In the genomic region with DNA sequence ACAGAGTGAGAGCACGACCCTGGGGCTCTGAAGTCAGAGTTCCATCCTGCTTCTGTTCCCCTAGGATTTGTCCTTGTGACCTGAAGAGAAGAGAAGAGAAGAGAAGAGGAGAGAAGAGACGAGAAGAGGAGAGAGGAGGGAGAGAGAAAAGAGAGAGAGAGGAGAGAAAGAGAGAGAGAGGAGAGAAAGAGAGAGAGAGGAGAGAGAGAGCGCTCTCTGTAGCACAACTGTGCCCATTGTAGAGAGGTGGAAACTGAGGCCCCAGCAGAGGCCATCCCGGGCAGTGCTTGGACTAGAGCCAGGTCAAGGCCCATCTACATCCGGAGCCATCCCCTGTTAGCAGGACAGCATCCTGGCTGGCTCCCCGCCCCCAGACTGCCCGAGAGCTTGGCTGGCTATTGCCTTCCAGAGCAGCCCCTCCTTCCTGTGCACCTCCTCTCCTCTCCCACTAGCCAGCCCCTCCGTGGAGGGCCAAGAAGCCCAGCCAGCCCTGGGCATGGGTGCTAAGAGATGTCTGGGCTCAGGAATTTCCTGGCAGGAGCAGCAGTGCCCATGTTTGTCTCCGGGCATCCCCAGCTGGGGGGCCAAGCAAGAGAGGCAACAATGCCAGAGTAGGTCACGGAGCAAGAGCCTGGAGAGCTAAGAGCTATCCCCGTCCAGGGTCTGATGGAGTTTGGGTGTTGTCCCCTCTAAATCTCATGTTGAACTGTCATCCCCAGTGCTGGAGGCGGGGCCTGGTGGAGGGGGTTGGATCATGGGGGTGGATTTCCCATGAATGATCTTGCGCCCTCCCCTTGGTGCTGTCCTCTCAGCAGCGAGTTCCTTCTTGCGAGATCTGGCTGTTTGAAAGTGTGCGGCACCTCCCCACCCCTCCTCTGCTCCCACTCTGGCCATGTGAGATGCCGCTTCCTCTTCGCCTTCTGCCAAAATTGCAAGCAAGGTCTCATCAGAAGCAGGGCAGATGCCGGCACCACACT, we compare ENCODE assay signal across 8 cellular contexts. TPM values are rescaled to one million over a fixed set of nuclear protein-coding genes. Genes with fewer than 3 reads are reported as not detected.
DNase-seq lines count a peak whose midpoint lies in the region; ATAC-seq and TF ChIP-seq lines count a peak whose summit lies in the region.

No MANE protein-coding gene starts in this region.

- no peak for TF ChIP-seq CTCF in CD4-positive, alpha-beta T cell (IDR thresholded peaks at IDR 0.05)

- no peak overlapping the region for H4K8ac ChIP-seq in neuronal stem cell (ENCODE audit: low read depth, low read length)

- peak; percentile 74 for ATAC-seq in CD4-positive, alpha-beta T cell (ENCODE audit: poor library complexity)
- ATAC-seq in GM19395 (IDR thresholded peaks at IDR 0.05; ENCODE audit: unreplicated experiment) (peak; percentile 65), HG03196 (IDR thresholded peaks at IDR 0.05; ENCODE audit: unreplicated experiment) (peak; percentile 52)

- H2BK12ac ChIP-seq in neuronal stem cell (ENCODE audit: low read length) = no peak overlapping the region

- POLR2A ChIA-PET in CD4-positive, alpha-beta T cell (lab: Charles Lee) = no interaction called here

- H3K27ac ChIP-seq in CD4-positive, alpha-beta T cell (ENCODE audit: low read depth, low read length) = no peak overlapping the region
- H3K27ac ChIP-seq in neuronal stem cell (replicated peaks; ENCODE audit: low read length) = no peak overlapping the region

- peak overlapping the region; percentile 38 for H3K18ac ChIP-seq in neuronal stem cell (ENCODE audit: low read length)

- H2BK120ac ChIP-seq in neuronal stem cell (ENCODE audit: low read depth, low read length) = no peak overlapping the region

- H3K4me2 ChIP-seq in neuronal stem cell (ENCODE audit: insufficient read depth, low read length, poor library complexity, severe bottlenecking) = no peak overlapping the region

- no peak overlapping the region for H3K27ac Mint-ChIP-seq in CD4-positive, alpha-beta T cell
- peak overlapping the region; percentile 57 for H3K27ac Mint-ChIP-seq in activated T-helper 1 cell treated with anti-CD3 and anti-CD28 coated beads, Interleukin-12 subunit alpha, Interleukin-12 subunit beta, Interleukin-2, Interleukin-4 antibody, amounts not matched to agents 30 ng/mL and 10 ng/mL and 1 ng/mL, durations not matched to agents 14 hours and 24 hours and 36 hours

- intact Hi-C loops in CD4-positive, alpha-beta T cell (cut with DNase I, micrococcal nuclease) = no loop called here
- intact Hi-C loops in activated T-helper 1 cell treated with anti-CD3 and anti-CD28 coated beads, Interleukin-12 subunit alpha, Interleukin-12 subunit beta, Interleukin-2, Interleukin-4 antibody, amounts not matched to agents 30 ng/mL and 10 ng/mL and 1 ng/mL, durations not matched to agents 14 hours and 24 hours and 36 hours (cut with micrococcal nuclease) = no loop called here

- no peak for DNase-seq in CD4-positive, alpha-beta T cell
- no peak for DNase-seq in activated T-helper 1 cell treated with anti-CD3 and anti-CD28 coated beads, Interleukin-12 subunit alpha, Interleukin-12 subunit beta, Interleukin-2, Interleukin-4 antibody, amounts not matched to agents 30 ng/mL and 10 ng/mL and 1 ng/mL, durations not matched to agents 14 hours and 24 hours and 36 hours (ENCODE audit: low spot score)
- DNase-seq in neuronal stem cell (ENCODE audit: low spot score) = no peak
- DNase-seq in GM03348 (ENCODE audit: low spot score) = no peak
- DNase-seq in NCI-H1105 (lab: John Stamatoyannopoulos, UW) = no peak
- no peak for DNase-seq in HPDE6-E6E7 (ENCODE audit: extremely low spot score)

- no peaks in the 10 kb centered on the region for H3K36me3 ChIP-seq in neuronal stem cell (replicated peaks in 1 of 2; ENCODE audit: control insufficient read depth in 2 of 2, insufficient read depth in 2 of 2, low read length in 2 of 2)

- no peaks in the 10 kb centered on the region for H3K9me3 ChIP-seq in CD4-positive, alpha-beta T cell (ENCODE audit: control insufficient read depth, low read length)
- H3K9me3 ChIP-seq in neuronal stem cell (replicated peaks in 1 of 2; ENCODE audit: control insufficient read depth in 2 of 2, insufficient read depth in 1 of 2, low read depth in 1 of 2, low read length in 2 of 2) = no peaks in the 10 kb centered on the region

- no peaks in the 10 kb centered on the region for H3K27me3 Mint-ChIP-seq in CD4-positive, alpha-beta T cell
- H3K27me3 Mint-ChIP-seq in activated T-helper 1 cell treated with anti-CD3 and anti-CD28 coated beads, Interleukin-12 subunit alpha, Interleukin-12 subunit beta, Interleukin-2, Interleukin-4 antibody, amounts not matched to agents 30 ng/mL and 10 ng/mL and 1 ng/mL, durations not matched to agents 14 hours and 24 hours and 36 hours (ENCODE audit: insufficient read depth) = peaks cover 42% of the 10 kb centered on the region

- H2AK5ac ChIP-seq in neuronal stem cell (ENCODE audit: low read depth, low read length) = no peak overlapping the region

- H3K79me1 ChIP-seq in neuronal stem cell (ENCODE audit: low read depth, low read length) = peaks cover 3% of the 10 kb centered on the region

- H2BK15ac ChIP-seq in neuronal stem cell (ENCODE audit: low read length) = no peak overlapping the region

- no peak overlapping the region for H3K23ac ChIP-seq in neuronal stem cell (ENCODE audit: low read depth, low read length, poor library complexity)

- no peak overlapping the region for H3K4me3 ChIP-seq in neuronal stem cell (ENCODE audit: low read length in 2 of 2)

- H3K4me1 ChIP-seq in neuronal stem cell (ENCODE audit: control insufficient read depth in 2 of 2, insufficient read depth in 1 of 2, low read depth in 1 of 2, low read length in 2 of 2) = no peaks in the 10 kb centered on the region

- H3K4me1 Mint-ChIP-seq in CD4-positive, alpha-beta T cell (ENCODE audit: low read depth) = peaks cover 4% of the 10 kb centered on the region
- peaks cover 14% of the 10 kb centered on the region for H3K4me1 Mint-ChIP-seq in activated T-helper 1 cell treated with anti-CD3 and anti-CD28 coated beads, Interleukin-12 subunit alpha, Interleukin-12 subunit beta, Interleukin-2, Interleukin-4 antibody, amounts not matched to agents 30 ng/mL and 10 ng/mL and 1 ng/mL, durations not matched to agents 14 hours and 24 hours and 36 hours (ENCODE audit: low read depth)

- no peak overlapping the region for H3K4ac ChIP-seq in neuronal stem cell (ENCODE audit: low read length)

- no peak overlapping the region for H4K91ac ChIP-seq in neuronal stem cell (ENCODE audit: low read depth, low read length, poor library complexity)

- no peak overlapping the region for H2BK5ac ChIP-seq in neuronal stem cell (ENCODE audit: low read length)

- no peak overlapping the region for H3K4me3 Mint-ChIP-seq in CD4-positive, alpha-beta T cell
- H3K4me3 Mint-ChIP-seq in activated T-helper 1 cell treated with anti-CD3 and anti-CD28 coated beads, Interleukin-12 subunit alpha, Interleukin-12 subunit beta, Interleukin-2, Interleukin-4 antibody, amounts not matched to agents 30 ng/mL and 10 ng/mL and 1 ng/mL, durations not matched to agents 14 hours and 24 hours and 36 hours = no peak overlapping the region

- CTCF ChIA-PET in CD4-positive, alpha-beta T cell (lab: Charles Lee) = no interaction called here

- no peak overlapping the region for H3K9ac ChIP-seq in neuronal stem cell (ENCODE audit: low read depth, low read length, poor library complexity)

- H3K36me3 Mint-ChIP-seq in CD4-positive, alpha-beta T cell (ENCODE audit: low read depth) = no peaks in the 10 kb centered on the region
- no peaks in the 10 kb centered on the region for H3K36me3 Mint-ChIP-seq in activated T-helper 1 cell treated with anti-CD3 and anti-CD28 coated beads, Interleukin-12 subunit alpha, Interleukin-12 subunit beta, Interleukin-2, Interleukin-4 antibody, amounts not matched to agents 30 ng/mL and 10 ng/mL and 1 ng/mL, durations not matched to agents 14 hours and 24 hours and 36 hours (ENCODE audit: low read depth)

- no peaks in the 10 kb centered on the region for H3K9me3 Mint-ChIP-seq in CD4-positive, alpha-beta T cell
- H3K9me3 Mint-ChIP-seq in activated T-helper 1 cell treated with anti-CD3 and anti-CD28 coated beads, Interleukin-12 subunit alpha, Interleukin-12 subunit beta, Interleukin-2, Interleukin-4 antibody, amounts not matched to agents 30 ng/mL and 10 ng/mL and 1 ng/mL, durations not matched to agents 14 hours and 24 hours and 36 hours = no peaks in the 10 kb centered on the region

- H2AFZ ChIP-seq in neuronal stem cell (ENCODE audit: low read length) = no peak overlapping the region

- H3K14ac ChIP-seq in neuronal stem cell (ENCODE audit: low read length) = peak overlapping the region; percentile 58

- no CpG with 5 or more reads among the region's 19 CpGs for WGBS in neuronal stem cell (ENCODE audit: extremely low coverage in 2 of 2, insufficient read length in 2 of 2, insufficient replicate concordance in 1 of 2), 2 donors

- H3K27me3 ChIP-seq in CD4-positive, alpha-beta T cell (ENCODE audit: control insufficient read depth, insufficient read depth, low read length) = no peaks in the 10 kb centered on the region
- H3K27me3 ChIP-seq in neuronal stem cell (ENCODE audit: control insufficient read depth in 3 of 3, insufficient read depth in 3 of 3, low read depth in 1 of 3, low read length in 3 of 3) = no peaks in the 10 kb centered on the region

RNA-seq across cellular contexts. Expression of a gene that starts 18.2 kb away (rescaled TPM):
- 1 to 10 TPM; 2.9 to 3.8 TPM for total RNA-seq in CD4-positive, alpha-beta T cell
- 0.13 and 0.29 TPM in 2 replicates for total RNA-seq in activated T-helper 1 cell treated with anti-CD3 and anti-CD28 coated beads, Interleukin-12 subunit alpha, Interleukin-12 subunit beta, Interleukin-2, Interleukin-4 antibody, amounts not matched to agents 30 ng/mL and 10 ng/mL and 1 ng/mL, durations not matched to agents 14 hours and 24 hours and 36 hours
- polyA plus RNA-seq in neuronal stem cell (2013, experiment 1 of 2) = not detected
- polyA plus RNA-seq in neuronal stem cell (2013, experiment 2 of 2) = not detected

RNA-seq across cellular contexts. Expression of a gene that starts 52.7 kb away (rescaled TPM):
- not detected for total RNA-seq in CD4-positive, alpha-beta T cell
- not detected in 2 replicates for total RNA-seq in activated T-helper 1 cell treated with anti-CD3 and anti-CD28 coated beads, Interleukin-12 subunit alpha, Interleukin-12 subunit beta, Interleukin-2, Interleukin-4 antibody, amounts not matched to agents 30 ng/mL and 10 ng/mL and 1 ng/mL, durations not matched to agents 14 hours and 24 hours and 36 hours
- not detected for polyA plus RNA-seq in neuronal stem cell (2013, experiment 1 of 2)
- not detected for polyA plus RNA-seq in neuronal stem cell (2013, experiment 2 of 2)
